ENCODE assay signal across 16 cellular contexts in the genomic region with DNA sequence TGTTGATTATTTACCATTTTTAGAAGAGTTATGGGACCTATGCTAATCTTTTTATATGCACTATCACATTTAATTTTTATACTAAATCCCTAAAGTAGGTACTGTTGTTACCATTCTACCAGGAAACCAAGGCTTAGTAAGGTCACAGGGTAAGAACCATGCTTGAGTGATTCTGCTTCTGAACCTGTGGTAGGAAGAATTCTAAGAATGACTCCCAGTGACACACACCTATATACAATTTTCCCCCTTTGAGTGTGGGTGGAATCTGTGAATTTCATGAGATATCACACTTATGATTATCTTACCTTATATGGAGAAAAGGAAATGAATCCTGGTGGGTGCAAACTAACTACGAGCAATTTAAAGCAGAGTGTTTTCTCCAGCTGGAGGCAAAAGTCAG.
"Had no signal": no experiment of that assay in that cellular context is flagged by ENCODE, and none has a peak within 500 bp of the region (broad histone marks: within the 10 kb centered on the region; RNA-seq: fewer than 3 reads in every experiment).

No MANE protein-coding gene starts in this region.

- H3K27me3 Mint-ChIP-seq: activated CD8-positive, alpha-beta T cell treated with anti-CD3 and anti-CD28 coated beads for 36 hours; natural killer cell treated with Interleukin-12 subunit alpha and Interleukin-12 subunit beta and Interleukin-15 and Interleukin-18, amount 100 ng/mL, for 72 hours; type B pancreatic cell had no signal

- ATAC-seq: activated CD8-positive, alpha-beta T cell treated with anti-CD3 and anti-CD28 coated beads for 36 hours; foreskin keratinocyte; left lung; natural killer cell treated with Interleukin-12 subunit alpha and Interleukin-12 subunit beta and Interleukin-15 and Interleukin-18, amount 100 ng/mL, for 72 hours; psoas muscle had no signal

- H3K4me3 Mint-ChIP-seq: activated CD8-positive, alpha-beta T cell treated with anti-CD3 and anti-CD28 coated beads for 36 hours; natural killer cell treated with Interleukin-12 subunit alpha and Interleukin-12 subunit beta and Interleukin-15 and Interleukin-18, amount 100 ng/mL, for 72 hours; type B pancreatic cell had no signal

- H3K4me1 ChIP-seq: ascending aorta, foreskin keratinocyte, left lung, psoas muscle, sigmoid colon, suprapubic skin had no signal

- H3K27ac ChIP-seq: ascending aorta, foreskin keratinocyte, left lung, psoas muscle, sigmoid colon, suprapubic skin, VCaP had no signal

- DNase-seq: activated CD8-positive, alpha-beta memory T cell treated with anti-CD3 and anti-CD28 coated beads, Interleukin-2, amount 50 U/mL, for 48 hours; activated CD8-positive, alpha-beta T cell treated with anti-CD3 and anti-CD28 coated beads for 36 hours; activated naive CD4-positive, alpha-beta T cell; foreskin keratinocyte; head of caudate nucleus; left lung; occipital lobe; psoas muscle; sigmoid colon; stimulated activated naive CD4-positive, alpha-beta T cell; T1000 had no signal

- H3K9me3 Mint-ChIP-seq: type B pancreatic cell had no signal

- H3K27ac Mint-ChIP-seq: activated CD8-positive, alpha-beta T cell treated with anti-CD3 and anti-CD28 coated beads for 36 hours; natural killer cell treated with Interleukin-12 subunit alpha and Interleukin-12 subunit beta and Interleukin-15 and Interleukin-18, amount 100 ng/mL, for 72 hours; type B pancreatic cell had no signal

- H3K27me3 ChIP-seq: ascending aorta, foreskin keratinocyte, left lung, sigmoid colon, suprapubic skin had no signal

- H3K4me3 ChIP-seq: ascending aorta, left lung, psoas muscle, sigmoid colon, suprapubic skin had no signal

- H3K36me3 ChIP-seq: ascending aorta, left lung, sigmoid colon, suprapubic skin had no signal

- H3K36me3 Mint-ChIP-seq: natural killer cell treated with Interleukin-12 subunit alpha and Interleukin-12 subunit beta and Interleukin-15 and Interleukin-18, amount 100 ng/mL, for 72 hours; type B pancreatic cell had no signal
